In the genomic region with DNA sequence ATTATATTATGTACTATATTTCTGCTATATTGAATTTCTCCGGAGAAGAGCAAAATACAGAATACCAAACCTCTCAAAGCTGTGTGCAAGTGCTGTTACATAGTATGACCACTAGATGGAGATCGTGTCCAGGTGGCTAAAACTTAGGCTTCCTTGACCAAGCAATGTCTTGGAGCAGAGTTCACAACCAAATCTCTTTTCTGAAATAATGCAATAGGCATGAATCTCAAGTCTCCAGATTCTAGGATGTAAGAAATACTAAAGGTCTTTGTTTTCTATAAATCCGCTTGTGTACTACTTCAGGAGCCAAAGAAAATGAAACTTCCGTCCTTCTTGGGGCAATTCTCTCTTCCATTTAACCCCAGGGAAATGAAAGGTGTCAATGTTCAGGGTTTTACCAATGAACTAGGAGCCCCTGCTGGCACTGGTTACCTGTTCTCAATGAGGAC, we compare ENCODE assay signal across 9 cellular contexts.
DNase-seq lines count a peak whose midpoint lies in the region; ATAC-seq and TF ChIP-seq lines count a peak whose summit lies in the region.
"Had no signal": no experiment of that assay in that cellular context is flagged by ENCODE, and none has a peak within 500 bp of the region (broad histone marks: within the 10 kb centered on the region; RNA-seq: fewer than 3 reads in every experiment).

No MANE protein-coding gene starts in this region.

- H3K27me3 Mint-ChIP-seq in HFFc6 (ENCODE audit: insufficient read depth), result peaks cover 13% of the 10 kb centered on the region

- WGBS in smooth muscle cell (ENCODE audit: low lambda C conversion rate), result 25% methylated on average over 4 of the region's 4 CpGs

- H3K9me3 ChIP-seq in smooth muscle cell (replicated peaks; ENCODE audit: low read depth), result no peaks in the 10 kb centered on the region

- H3K27ac Mint-ChIP-seq in HFFc6, result no peak overlapping the region
- H3K27ac Mint-ChIP-seq: activated naive CD4-positive, alpha-beta T cell treated with anti-CD3 and anti-CD28 coated beads, Interleukin-2, amount 50 U/mL, for 72 hours had no signal

- H3K27me3 ChIP-seq in smooth muscle cell (ENCODE audit: low read depth), result no peaks in the 10 kb centered on the region

- no peaks in the 10 kb centered on the region for H3F3A ChIP-seq in smooth muscle cell (ENCODE audit: low read depth)

- no peak overlapping the region for H3K4me3 Mint-ChIP-seq in HFFc6

- no peak overlapping the region for H3K4me3 ChIP-seq in smooth muscle cell

- H3K9me3 Mint-ChIP-seq in HFFc6, result peaks cover 17% of the 10 kb centered on the region
- H3K9me3 Mint-ChIP-seq: activated naive CD4-positive, alpha-beta T cell treated with anti-CD3 and anti-CD28 coated beads, Interleukin-2, amount 50 U/mL, for 72 hours had no signal

- H3K36me3 Mint-ChIP-seq in HFFc6 (ENCODE audit: low read depth), result peaks cover 16% of the 10 kb centered on the region
- H3K36me3 Mint-ChIP-seq: activated naive CD4-positive, alpha-beta T cell treated with anti-CD3 and anti-CD28 coated beads, Interleukin-2, amount 50 U/mL, for 72 hours had no signal

- peak; percentile 53 for DNase-seq in DMS79 treated with DMSO at 0.1 percent for 48 hours (lab: John Stamatoyannopoulos, UW)
- DNase-seq in DMS79 (lab: John Stamatoyannopoulos, UW), result no peak
- DNase-seq in HFFc6, result peak; percentile 60
- peak; percentile 32 for DNase-seq in NCI-H2171 (lab: John Stamatoyannopoulos, UW)
- peak; percentile 66 for DNase-seq in amniotic epithelial cell (ENCODE audit: low read depth)
- DNase-seq in hippocampal formation (lab: John Stamatoyannopoulos, UW), result peak; percentile 27 to 69
- DNase-seq in smooth muscle cell (lab: John Stamatoyannopoulos, UW; ENCODE audit: unreplicated experiment), result no peak

- peak overlapping the region; percentile 83 for H2AFZ ChIP-seq in smooth muscle cell (ENCODE audit: low read depth)

- H3K36me3 ChIP-seq in smooth muscle cell (ENCODE audit: low read depth), result no peaks in the 10 kb centered on the region

- no peak overlapping the region for H3K27ac ChIP-seq in smooth muscle cell (ENCODE audit: low read depth)

- peaks cover 7% of the 10 kb centered on the region for H3K4me1 ChIP-seq in smooth muscle cell (ENCODE audit: low read depth)

- H3K4me2 ChIP-seq in smooth muscle cell, result peak overlapping the region; percentile 52

- peaks cover 7% of the 10 kb centered on the region for H3K4me1 Mint-ChIP-seq in HFFc6 (ENCODE audit: low read depth)

- H3K79me2 ChIP-seq in smooth muscle cell (ENCODE audit: low read depth), result no peaks in the 10 kb centered on the region

- ATAC-seq in GM18861 (IDR thresholded peaks at IDR 0.05; ENCODE audit: unreplicated experiment), result no peak

- TF ChIP-seq CTCF in HFFc6 (IDR thresholded peaks at IDR 0.05) (peak; percentile 98), smooth muscle cell (IDR thresholded peaks at IDR 0.05; ENCODE audit: borderline replicate concordance, insufficient read depth, poor library complexity, severe bottlenecking) (peak; percentile 94)

- H3K9ac ChIP-seq in smooth muscle cell (ENCODE audit: low read depth), result no peak overlapping the region

- H4K20me1 ChIP-seq in smooth muscle cell (ENCODE audit: low read depth), result no peaks in the 10 kb centered on the region

Comparison
In these comparisons a context has a peak if more than half of its experiments do, and no peak if none do; other contexts are left out.
1. DNase-seq: peak in DMS79 treated with DMSO at 0.1 percent for 48 hours (single experiment), HFFc6 (single experiment), NCI-H2171 (single experiment), amniotic epithelial cell (single experiment) and hippocampal formation (2 of 2); none in DMS79 (single experiment) and smooth muscle cell (single experiment).